ENCODE assay signal across 10 cellular contexts in genomic region chr1:24927886-24928630, GRCh38. TPM values are rescaled to one million over a fixed set of nuclear protein-coding genes. Genes with fewer than 3 reads are reported as not detected.
DNase-seq lines count a peak whose midpoint lies in the region; ATAC-seq and TF ChIP-seq lines count a peak whose summit lies in the region.
"Had no signal": no experiment of that assay in that cellular context is flagged by ENCODE, and none has a peak within 500 bp of the region (broad histone marks: within the 10 kb centered on the region; RNA-seq: fewer than 3 reads in every experiment).

No MANE protein-coding gene starts in this region.

- no peak overlapping the region for H2BK12ac ChIP-seq in mesenchymal stem cell (ENCODE audit: low read length in 2 of 2)

- TF ChIP-seq CTCF in HFF-Myc (IDR thresholded peaks at IDR 0.05; ENCODE audit: low read depth, low read length, missing control alignments) = no peak

- no peak overlapping the region for H2BK5ac ChIP-seq in mesenchymal stem cell (ENCODE audit: low read depth, low read length, poor library complexity, severe bottlenecking)

- peaks cover 83 to 100% (median 97%) of the 10 kb centered on the region in 11 experiments for H3K27me3 ChIP-seq in BLaER1 treated with 17β-estradiol and CSF1 and Interleukin-3, amounts not matched to agents 10 nM and 100 nM
- peaks cover 89 to 94% of the 10 kb centered on the region in 2 experiments for H3K27me3 ChIP-seq in mesenchymal stem cell (ENCODE audit: control insufficient read depth in 1 of 2, insufficient read depth in 1 of 2, low read length in 2 of 2)

- DNase-seq in HFF-Myc (ENCODE audit: extremely low read depth, low read depth) (no peak), mesenchymal stem cell (peak; percentile 41)
- no peak for DNase-seq in activated naive CD8-positive, alpha-beta T cell treated with anti-CD3 and anti-CD28 coated beads, Interleukin-2, amount 50 U/mL, for 24 hours
- DNase-seq: HCEC 1CT, NCI-H1417 treated with DMSO at 0.1 percent for 48 hours had no signal

- H3K4me1 Mint-ChIP-seq in activated naive CD8-positive, alpha-beta T cell treated with anti-CD3 and anti-CD28 coated beads, Interleukin-2, amount 50 U/mL, for 24 hours = peaks cover 77% of the 10 kb centered on the region

- no peaks in the 10 kb centered on the region for H3K36me3 ChIP-seq in BLaER1 treated with 17β-estradiol and CSF1 and Interleukin-3, amounts not matched to agents 10 nM and 100 nM
- no peaks in the 10 kb centered on the region for H3K36me3 ChIP-seq in mesenchymal stem cell (ENCODE audit: control insufficient read depth in 1 of 2, insufficient read depth in 2 of 2, low read depth in 1 of 2, low read length in 2 of 2)

- peak overlapping the region; percentile 84 for H3K4me3 Mint-ChIP-seq in activated naive CD8-positive, alpha-beta T cell treated with anti-CD3 and anti-CD28 coated beads, Interleukin-2, amount 50 U/mL, for 24 hours

- H2BK120ac ChIP-seq in mesenchymal stem cell (ENCODE audit: low read depth, low read length) = no peak overlapping the region

- H4K20me1 ChIP-seq in BLaER1 treated with 17β-estradiol and CSF1 and Interleukin-3, amounts not matched to agents 10 nM and 100 nM = peaks cover 0 to 84% (median 61%) of the 10 kb centered on the region in 11 experiments; a peak in 20 of 22 replicates

- no peak overlapping the region for H2BK15ac ChIP-seq in mesenchymal stem cell (ENCODE audit: low read depth, poor library complexity, severe bottlenecking)

- H3K9me3 ChIP-seq in BLaER1 treated with 17β-estradiol and CSF1 and Interleukin-3, amounts not matched to agents 10 nM and 100 nM (replicated peaks in 1 of 11) = no peaks in the 10 kb centered on the region
- H3K9me3 ChIP-seq in mesenchymal stem cell (ENCODE audit: control insufficient read depth, low read length) = no peaks in the 10 kb centered on the region

- H3K27ac Mint-ChIP-seq in activated naive CD8-positive, alpha-beta T cell treated with anti-CD3 and anti-CD28 coated beads, Interleukin-2, amount 50 U/mL, for 24 hours = peak overlapping the region; percentile 96

- no peaks in the 10 kb centered on the region for H3K9me3 Mint-ChIP-seq in activated naive CD8-positive, alpha-beta T cell treated with anti-CD3 and anti-CD28 coated beads, Interleukin-2, amount 50 U/mL, for 24 hours

- no peak overlapping the region for H2AK5ac ChIP-seq in mesenchymal stem cell (ENCODE audit: low read length, severe bottlenecking)

- H3K9ac ChIP-seq in BLaER1 treated with 17β-estradiol and CSF1 and Interleukin-3, amounts not matched to agents 10 nM and 100 nM = no peak overlapping the region; a peak in 1 of 22 replicates
- no peak overlapping the region for H3K9ac ChIP-seq in mesenchymal stem cell (ENCODE audit: low read length)

- H3K27ac ChIP-seq in BLaER1 treated with 17β-estradiol and CSF1 and Interleukin-3, amounts not matched to agents 10 nM and 100 nM = no peak overlapping the region
- no peak overlapping the region for H3K27ac ChIP-seq in mesenchymal stem cell (ENCODE audit: low read length, poor library complexity, severe bottlenecking)

- no peak overlapping the region for H3K4ac ChIP-seq in mesenchymal stem cell (ENCODE audit: low read depth in 1 of 2, low read length in 2 of 2)

- no peak overlapping the region for H3K18ac ChIP-seq in mesenchymal stem cell (ENCODE audit: low read depth in 1 of 2, low read length in 2 of 2)

- H3K23ac ChIP-seq in mesenchymal stem cell (ENCODE audit: low read length in 2 of 2) = no peak overlapping the region

- no peak overlapping the region for H4K8ac ChIP-seq in mesenchymal stem cell (ENCODE audit: low read length)

- H3K4me3 ChIP-seq in BLaER1 treated with 17β-estradiol and CSF1 and Interleukin-3, amounts not matched to agents 10 nM and 100 nM = peak overlapping the region in 7 of 10 experiments; percentile 51 to 70 (median 59); a peak in 10 of 20 replicates
- H3K4me3 ChIP-seq in HFF-Myc (replicated peaks; ENCODE audit: low read depth, low read length) (peak overlapping the region; percentile 44), mesenchymal stem cell (ENCODE audit: insufficient read depth in 1 of 2, low read depth in 1 of 2, low read length in 2 of 2) (no peak overlapping the region)

- no peak overlapping the region for H3K14ac ChIP-seq in mesenchymal stem cell (ENCODE audit: low read length in 2 of 2)

- peaks cover 15 to 47% (median 37%) of the 10 kb centered on the region in 10 experiments; a peak in 19 of 20 replicates for H3K4me1 ChIP-seq in BLaER1 treated with 17β-estradiol and CSF1 and Interleukin-3, amounts not matched to agents 10 nM and 100 nM
- peaks cover 18% of the 10 kb centered on the region for H3K4me1 ChIP-seq in mesenchymal stem cell (ENCODE audit: control insufficient read depth, insufficient read depth, low read depth, low read length)

- no peak for ATAC-seq in activated naive CD8-positive, alpha-beta T cell treated with anti-CD3 and anti-CD28 coated beads, Interleukin-2, amount 50 U/mL, for 24 hours
- ATAC-seq in HG03439 (IDR thresholded peaks at IDR 0.05; ENCODE audit: unreplicated experiment) (no peak), GM21367 (IDR thresholded peaks at IDR 0.05; ENCODE audit: unreplicated experiment) (no peak), HG02588 (IDR thresholded peaks at IDR 0.05; ENCODE audit: unreplicated experiment) (no peak), HG03354 (IDR thresholded peaks at IDR 0.05; ENCODE audit: poor library complexity, severe bottlenecking, unreplicated experiment) (no peak)

- peak overlapping the region; percentile 78 to 99 (median 91); a peak in 19 of 22 replicates for H3K4me2 ChIP-seq in BLaER1 treated with 17β-estradiol and CSF1 and Interleukin-3, amounts not matched to agents 10 nM and 100 nM
- H3K4me2 ChIP-seq in mesenchymal stem cell (ENCODE audit: low read length, poor library complexity, severe bottlenecking) = no peak overlapping the region

- H3K79me1 ChIP-seq in mesenchymal stem cell (replicated peaks; ENCODE audit: low read length, poor library complexity, severe bottlenecking) = no peaks in the 10 kb centered on the region

- WGBS in mesenchymal stem cell = 46% methylated on average over 6 of the region's 14 CpGs

- H4K91ac ChIP-seq in mesenchymal stem cell (ENCODE audit: low read length) = no peak overlapping the region

- H3K27me3 Mint-ChIP-seq in activated naive CD8-positive, alpha-beta T cell treated with anti-CD3 and anti-CD28 coated beads, Interleukin-2, amount 50 U/mL, for 24 hours = peaks cover 2% of the 10 kb centered on the region

- peaks cover 68% of the 10 kb centered on the region for H3K36me3 Mint-ChIP-seq in activated naive CD8-positive, alpha-beta T cell treated with anti-CD3 and anti-CD28 coated beads, Interleukin-2, amount 50 U/mL, for 24 hours (ENCODE audit: low read depth)

- H2AFZ ChIP-seq in mesenchymal stem cell (ENCODE audit: low read depth, low read length) = no peak overlapping the region

RNA-seq across cellular contexts. Expression of gene RUNX3, which starts 2.0 kb away (rescaled TPM):
- 0.25 TPM for polyA plus RNA-seq in mesenchymal stem cell (2013, experiment 1 of 2)
- 0.33 TPM for polyA plus RNA-seq in mesenchymal stem cell (2013, experiment 2 of 2)

Comparison
In these comparisons a context has a peak if more than half of its experiments do, and no peak if none do; other contexts are left out.
1. H3K4me3 ChIP-seq: peak in BLaER1 treated with 17β-estradiol and CSF1 and Interleukin-3, amounts not matched to agents 10 nM and 100 nM (7 of 10) and HFF-Myc (single experiment); none in mesenchymal stem cell (0 of 2).